Comparison of ENCODE assay signal across 9 cellular contexts in the genomic region with DNA sequence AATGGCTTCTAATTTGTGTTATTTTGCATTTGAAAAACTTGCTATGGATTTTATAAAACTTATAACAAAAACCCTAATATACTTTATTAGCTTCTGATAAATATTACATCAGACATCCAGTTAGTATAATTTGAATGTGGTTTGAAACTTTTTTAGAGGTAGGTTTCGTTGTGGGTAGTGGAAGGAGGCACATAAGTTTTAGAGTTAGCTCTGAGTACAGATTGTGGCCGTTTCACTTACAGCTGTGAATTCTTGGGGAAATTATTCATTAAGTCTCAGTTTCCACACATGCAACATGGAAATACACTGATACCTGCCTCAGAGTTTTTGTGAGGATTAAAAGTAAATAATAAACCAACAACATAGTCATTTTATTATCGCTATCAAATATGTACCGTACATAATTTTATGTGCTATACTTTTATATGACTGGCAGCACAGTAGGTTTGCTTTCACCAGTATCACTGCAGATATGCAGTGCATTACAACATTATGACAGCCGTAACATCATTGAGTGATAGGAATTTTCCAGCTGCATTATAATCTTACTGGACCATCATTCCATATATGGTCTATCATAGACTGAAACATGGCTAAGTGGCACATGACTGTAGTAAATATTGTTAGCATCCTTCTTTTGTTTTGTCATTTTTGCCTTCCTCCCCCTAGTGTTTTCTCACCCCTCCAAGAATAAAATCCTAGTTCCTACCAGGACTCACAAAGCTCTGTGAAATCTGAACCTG.
A peak's percentile ranks its signal among the peaks of the same experiment; 100 is the strongest.
DNase-seq lines count a peak whose midpoint lies in the region; ATAC-seq, FAIRE-seq and TF ChIP-seq lines count a peak whose summit lies in the region.
"Had no signal": no experiment of that assay in that cellular context is flagged by ENCODE, and none has a peak within 500 bp of the region (broad histone marks: within the 10 kb centered on the region; RNA-seq: fewer than 3 reads in every experiment).

No MANE protein-coding gene starts in this region.

- H3K36me3 Mint-ChIP-seq in CD14-positive monocyte = peaks cover 32 to 53% of the 10 kb centered on the region in 2 donors
- peaks cover 15% of the 10 kb centered on the region for H3K36me3 Mint-ChIP-seq in activated CD8-positive, alpha-beta T cell treated with anti-CD3 and anti-CD28 coated beads, Interleukin-2, amount 10 ng/mL, durations not matched to agents 7 days and 5 days (ENCODE audit: low read depth)

- peaks cover 74% of the 10 kb centered on the region for H3K4me1 Mint-ChIP-seq in CD14-positive monocyte
- H3K4me1 Mint-ChIP-seq in activated CD8-positive, alpha-beta T cell treated with anti-CD3 and anti-CD28 coated beads, Interleukin-2, amount 10 ng/mL, durations not matched to agents 7 days and 5 days (ENCODE audit: low read depth) = peaks cover 50% of the 10 kb centered on the region

- H3K4me3 Mint-ChIP-seq in CD14-positive monocyte = peak overlapping the region; percentile 79 to 94
- no peak overlapping the region for H3K4me3 Mint-ChIP-seq in activated CD8-positive, alpha-beta T cell treated with anti-CD3 and anti-CD28 coated beads, Interleukin-2, amount 10 ng/mL, durations not matched to agents 7 days and 5 days
- H3K4me3 Mint-ChIP-seq: WTC11 had no signal

- H3K27ac Mint-ChIP-seq in CD14-positive monocyte = peak overlapping the region; percentile 86 to 94 (median 93)
- peak overlapping the region; percentile 10 for H3K27ac Mint-ChIP-seq in activated CD8-positive, alpha-beta T cell treated with anti-CD3 and anti-CD28 coated beads, Interleukin-2, amount 10 ng/mL, durations not matched to agents 7 days and 5 days
- H3K27ac Mint-ChIP-seq: WTC11 had no signal

- CTCF ChIA-PET in activated CD8-positive, alpha-beta T cell treated with anti-CD3 and anti-CD28 coated beads, Interleukin-2, amount 10 ng/mL, durations not matched to agents 7 days and 5 days (lab: Charles Lee) = interaction anchor here (0.9 to 8.1 kb wide), 8 partner anchors 12 to 68 kb away, joined by 3 to 79 read pairs (median 4); no protein-coding TSS in a partner anchor

- POLR2A ChIA-PET in activated CD8-positive, alpha-beta T cell treated with anti-CD3 and anti-CD28 coated beads, Interleukin-2, amount 10 ng/mL, durations not matched to agents 7 days and 5 days (lab: Charles Lee) = interaction anchor here (0.9 to 1.8 kb wide), 4 partner anchors 9 to 25 kb away, joined by 4 to 7 read pairs (median 4); no protein-coding TSS in a partner anchor

- no peaks in the 10 kb centered on the region for H3K9me3 Mint-ChIP-seq in CD14-positive monocyte
- H3K9me3 Mint-ChIP-seq in activated CD8-positive, alpha-beta T cell treated with anti-CD3 and anti-CD28 coated beads, Interleukin-2, amount 10 ng/mL, durations not matched to agents 7 days and 5 days (ENCODE audit: insufficient read depth) = no peaks in the 10 kb centered on the region

- DNase-seq in CD14-positive monocyte (ENCODE audit: low spot score) = no peak
- DNase-seq in activated CD8-positive, alpha-beta T cell treated with anti-CD3 and anti-CD28 coated beads, Interleukin-2, amount 10 ng/mL, durations not matched to agents 7 days and 5 days = no peak
- no peak for DNase-seq in NCI-H1105 treated with DMSO at 0.1 percent for 48 hours (lab: John Stamatoyannopoulos, UW)
- DNase-seq in NCI-H510A (lab: John Stamatoyannopoulos, UW) = no peak
- DNase-seq in DMS114 treated with DMSO at 0.1 percent for 48 hours (lab: John Stamatoyannopoulos, UW; ENCODE audit: unreplicated experiment) = no peak
- DNase-seq in urothelium cell line (ENCODE audit: low spot score) = no peak

- peak; percentile 65 for ATAC-seq in GM19324 (IDR thresholded peaks at IDR 0.05; ENCODE audit: low FRiP score, unreplicated experiment)
- peak; percentile 79 for ATAC-seq in HG03039 (IDR thresholded peaks at IDR 0.05; ENCODE audit: unreplicated experiment)
- peak; percentile 19 for ATAC-seq in activated CD8-positive, alpha-beta T cell treated with anti-CD3 and anti-CD28 coated beads, Interleukin-2, amount 10 ng/mL, durations not matched to agents 7 days and 5 days
- ATAC-seq: WTC11 had no signal

- no peaks in the 10 kb centered on the region for H3K27me3 Mint-ChIP-seq in CD14-positive monocyte (ENCODE audit: low read depth in 3 of 3)
- no peaks in the 10 kb centered on the region for H3K27me3 Mint-ChIP-seq in activated CD8-positive, alpha-beta T cell treated with anti-CD3 and anti-CD28 coated beads, Interleukin-2, amount 10 ng/mL, durations not matched to agents 7 days and 5 days (ENCODE audit: low read depth)

- no peak for FAIRE-seq in urothelium cell line (lab: Jason Lieb, UNC)

- TF ChIP-seq CTCF in CD14-positive monocyte (IDR thresholded peaks at IDR 0.05) = no peak

- intact Hi-C loops in CD14-positive monocyte (cut with micrococcal nuclease) = no loop called here

Comparison
In these comparisons a context has a peak if more than half of its experiments do, and no peak if none do; other contexts are left out.
1. ATAC-seq: peak in every context shown above with its lines; median percentile 79 in HG03039; 65 in GM19324; 19 in activated CD8-positive, alpha-beta T cell treated with anti-CD3 and anti-CD28 coated beads, Interleukin-2, amount 10 ng/mL, durations not matched to agents 7 days and 5 days.